In the genomic region with DNA sequence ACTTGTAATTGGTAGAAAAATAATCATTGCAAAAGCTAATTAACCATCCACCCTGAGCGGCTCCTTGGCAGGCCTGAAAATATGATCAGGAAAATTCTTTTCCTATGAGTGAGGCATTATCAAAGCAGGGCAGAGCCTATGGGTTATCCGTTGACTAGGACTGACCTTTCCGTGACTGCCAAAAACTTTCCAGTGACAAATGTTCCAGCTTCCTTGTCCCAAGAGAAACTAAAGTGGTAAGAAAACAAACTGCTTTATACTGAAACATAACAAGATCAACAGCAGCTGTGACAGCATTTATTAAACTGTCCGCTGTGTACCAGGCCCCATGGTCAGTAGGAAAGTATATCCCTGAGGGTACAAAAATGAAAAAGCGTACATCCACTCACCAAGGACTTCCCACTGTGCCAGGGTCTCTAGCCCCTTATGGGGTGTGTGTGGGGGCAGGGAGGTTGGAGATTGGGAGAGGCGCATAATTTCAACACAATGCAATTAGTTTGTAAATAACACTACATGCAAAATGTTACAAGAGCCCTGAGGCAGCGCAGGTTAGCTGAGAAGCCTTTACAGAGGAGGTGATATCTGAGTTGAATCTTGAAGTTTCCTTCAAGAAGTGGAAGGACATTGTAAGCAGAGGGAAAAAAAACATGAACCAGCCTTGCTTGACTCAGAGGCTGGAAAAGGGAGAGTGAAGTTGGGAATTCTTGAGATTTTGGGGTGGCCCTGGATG, we compare ENCODE assay signal across 9 cellular contexts. TPM values are rescaled to one million over a fixed set of nuclear protein-coding genes. Genes with fewer than 3 reads are reported as not detected.
DNase-seq lines count a peak whose midpoint lies in the region; ATAC-seq and TF ChIP-seq lines count a peak whose summit lies in the region.
"Had no signal": no experiment of that assay in that cellular context is flagged by ENCODE, and none has a peak within 500 bp of the region (broad histone marks: within the 10 kb centered on the region; RNA-seq: fewer than 3 reads in every experiment).

No MANE protein-coding gene starts in this region.

- no peaks in the 10 kb centered on the region for H3K27me3 ChIP-seq in mesenchymal stem cell (ENCODE audit: control insufficient read depth in 1 of 2, insufficient read depth in 1 of 2, low read length in 2 of 2)

- H3K27ac Mint-ChIP-seq in stimulated activated naive CD8-positive, alpha-beta T cell treated with anti-CD3 and anti-CD28 coated beads, Interleukin-15, Interleukin-2, amounts not matched to agents 100 ng/mL and 50 ng/mL, for 24 hours, result peak overlapping the region; percentile 67
- peak overlapping the region; percentile 10 for H3K27ac Mint-ChIP-seq in dendritic cell treated with granulocyte-macrophage colony-stimulating factor and Interleukin-4, amounts not matched to agents 40 ng/mL and 50 ng/mL, for 4 days

- no peaks in the 10 kb centered on the region for H3K36me3 ChIP-seq in mesenchymal stem cell (ENCODE audit: control insufficient read depth in 1 of 2, insufficient read depth in 2 of 2, low read depth in 1 of 2, low read length in 2 of 2)

- DNase-seq in stimulated activated naive CD8-positive, alpha-beta T cell treated with anti-CD3 and anti-CD28 coated beads, Interleukin-15, Interleukin-2, amounts not matched to agents 100 U/mL and 50 U/mL, for 24 hours, result no peak
- DNase-seq in mesenchymal stem cell (peak; percentile 61), iPS-NIHi11 (ENCODE audit: low spot score) (no peak), KG1 (lab: John Stamatoyannopoulos, UW) (no peak)
- DNase-seq: activated effector memory CD4-positive, alpha-beta T cell treated with Interleukin-2 at 50 U/mL for 16 hours had no signal

- peak overlapping the region; percentile 70 for H3K9ac ChIP-seq in mesenchymal stem cell (ENCODE audit: low read length)

- H3K4me1 ChIP-seq in mesenchymal stem cell (ENCODE audit: control insufficient read depth, insufficient read depth, low read depth, low read length), result peaks cover 22% of the 10 kb centered on the region

- H4K8ac ChIP-seq in mesenchymal stem cell (ENCODE audit: low read length), result no peak overlapping the region

- no peak for TF ChIP-seq POLR2A in GM18505 (IDR thresholded peaks at IDR 0.05; ENCODE audit: borderline replicate concordance, extremely low read depth, insufficient read depth, insufficient read length)

- H4K91ac ChIP-seq in mesenchymal stem cell (ENCODE audit: low read length), result peak overlapping the region; percentile 76

- H3K4me3 Mint-ChIP-seq in stimulated activated naive CD8-positive, alpha-beta T cell treated with anti-CD3 and anti-CD28 coated beads, Interleukin-15, Interleukin-2, amounts not matched to agents 100 ng/mL and 50 ng/mL, for 24 hours, result no peak overlapping the region
- no peak overlapping the region for H3K4me3 Mint-ChIP-seq in dendritic cell treated with granulocyte-macrophage colony-stimulating factor and Interleukin-4, amounts not matched to agents 40 ng/mL and 50 ng/mL, for 4 days

- peak overlapping the region; percentile 78 for H2BK120ac ChIP-seq in mesenchymal stem cell (ENCODE audit: low read depth, low read length)

- H2BK5ac ChIP-seq in mesenchymal stem cell (ENCODE audit: low read depth, low read length, poor library complexity, severe bottlenecking), result no peak overlapping the region

- no peak overlapping the region for H3K4me3 ChIP-seq in mesenchymal stem cell (ENCODE audit: insufficient read depth in 1 of 2, low read depth in 1 of 2, low read length in 2 of 2)

- H3K4ac ChIP-seq in mesenchymal stem cell (ENCODE audit: low read depth in 1 of 2, low read length in 2 of 2), result peak overlapping the region; percentile 76 to 86

- H3K4me2 ChIP-seq in mesenchymal stem cell (ENCODE audit: low read length, poor library complexity, severe bottlenecking), result no peak overlapping the region

- no peak overlapping the region for H3K23ac ChIP-seq in mesenchymal stem cell (ENCODE audit: low read length in 2 of 2)

- H2BK12ac ChIP-seq in mesenchymal stem cell (ENCODE audit: low read length in 2 of 2), result peak overlapping the region; percentile 82 to 94

- no peaks in the 10 kb centered on the region for H3K79me1 ChIP-seq in mesenchymal stem cell (replicated peaks; ENCODE audit: low read length, poor library complexity, severe bottlenecking)

- H3K14ac ChIP-seq in mesenchymal stem cell (ENCODE audit: low read length in 2 of 2), result no peak overlapping the region

- no peaks in the 10 kb centered on the region for H3K27me3 Mint-ChIP-seq in stimulated activated naive CD8-positive, alpha-beta T cell treated with anti-CD3 and anti-CD28 coated beads, Interleukin-15, Interleukin-2, amounts not matched to agents 100 ng/mL and 50 ng/mL, for 24 hours
- peaks cover 2% of the 10 kb centered on the region for H3K27me3 Mint-ChIP-seq in dendritic cell treated with granulocyte-macrophage colony-stimulating factor and Interleukin-4, amounts not matched to agents 40 ng/mL and 50 ng/mL, for 4 days

- H2AFZ ChIP-seq in mesenchymal stem cell (ENCODE audit: low read depth, low read length), result no peak overlapping the region

- peak overlapping the region; percentile 35 for H2AK5ac ChIP-seq in mesenchymal stem cell (ENCODE audit: low read length, severe bottlenecking)

- peak overlapping the region; percentile 2 for H3K27ac ChIP-seq in mesenchymal stem cell (ENCODE audit: low read length, poor library complexity, severe bottlenecking)

- H3K18ac ChIP-seq in mesenchymal stem cell (ENCODE audit: low read depth in 1 of 2, low read length in 2 of 2), result peak overlapping the region; percentile 63 to 86

- H3K4me1 Mint-ChIP-seq in stimulated activated naive CD8-positive, alpha-beta T cell treated with anti-CD3 and anti-CD28 coated beads, Interleukin-15, Interleukin-2, amounts not matched to agents 100 ng/mL and 50 ng/mL, for 24 hours (ENCODE audit: low read depth), result peaks cover 31% of the 10 kb centered on the region
- H3K4me1 Mint-ChIP-seq in dendritic cell treated with granulocyte-macrophage colony-stimulating factor and Interleukin-4, amounts not matched to agents 40 ng/mL and 50 ng/mL, for 4 days (ENCODE audit: low read depth), result peaks cover 39% of the 10 kb centered on the region

- no peaks in the 10 kb centered on the region for H3K9me3 Mint-ChIP-seq in stimulated activated naive CD8-positive, alpha-beta T cell treated with anti-CD3 and anti-CD28 coated beads, Interleukin-15, Interleukin-2, amounts not matched to agents 100 ng/mL and 50 ng/mL, for 24 hours
- no peaks in the 10 kb centered on the region for H3K9me3 Mint-ChIP-seq in dendritic cell treated with granulocyte-macrophage colony-stimulating factor and Interleukin-4, amounts not matched to agents 40 ng/mL and 50 ng/mL, for 4 days

- H3K9me3 ChIP-seq in mesenchymal stem cell (ENCODE audit: control insufficient read depth, low read length), result no peaks in the 10 kb centered on the region

- intact Hi-C loops in dendritic cell treated with granulocyte-macrophage colony-stimulating factor and Interleukin-4, amounts not matched to agents 40 ng/mL and 50 ng/mL, for 4 days (cut with micrococcal nuclease), result no loop called here

- ATAC-seq in stimulated activated naive CD8-positive, alpha-beta T cell treated with anti-CD3 and anti-CD28 coated beads, Interleukin-15, Interleukin-2, amounts not matched to agents 100 U/mL and 50 U/mL, for 24 hours, result no peak
- ATAC-seq in GM18505 (IDR thresholded peaks at IDR 0.05; ENCODE audit: unreplicated experiment), result no peak
- no peak for ATAC-seq in GM21367 (IDR thresholded peaks at IDR 0.05; ENCODE audit: unreplicated experiment)

- WGBS in mesenchymal stem cell, result 29% methylated on average over 5 of the region's 7 CpGs

- no peak overlapping the region for H2BK15ac ChIP-seq in mesenchymal stem cell (ENCODE audit: low read depth, poor library complexity, severe bottlenecking)

- no peaks in the 10 kb centered on the region for H3K36me3 Mint-ChIP-seq in stimulated activated naive CD8-positive, alpha-beta T cell treated with anti-CD3 and anti-CD28 coated beads, Interleukin-15, Interleukin-2, amounts not matched to agents 100 ng/mL and 50 ng/mL, for 24 hours (ENCODE audit: low read depth)
- no peaks in the 10 kb centered on the region for H3K36me3 Mint-ChIP-seq in dendritic cell treated with granulocyte-macrophage colony-stimulating factor and Interleukin-4, amounts not matched to agents 40 ng/mL and 50 ng/mL, for 4 days (ENCODE audit: low read depth)

RNA-seq across cellular contexts. Expression of a gene that starts 8.6 kb away (rescaled TPM):
- polyA plus RNA-seq in mesenchymal stem cell (2013, experiment 1 of 2), result not detected
- polyA plus RNA-seq in mesenchymal stem cell (2013, experiment 2 of 2), result not detected
